Comparison of ENCODE assay signal across 7 cellular contexts in the genomic region with DNA sequence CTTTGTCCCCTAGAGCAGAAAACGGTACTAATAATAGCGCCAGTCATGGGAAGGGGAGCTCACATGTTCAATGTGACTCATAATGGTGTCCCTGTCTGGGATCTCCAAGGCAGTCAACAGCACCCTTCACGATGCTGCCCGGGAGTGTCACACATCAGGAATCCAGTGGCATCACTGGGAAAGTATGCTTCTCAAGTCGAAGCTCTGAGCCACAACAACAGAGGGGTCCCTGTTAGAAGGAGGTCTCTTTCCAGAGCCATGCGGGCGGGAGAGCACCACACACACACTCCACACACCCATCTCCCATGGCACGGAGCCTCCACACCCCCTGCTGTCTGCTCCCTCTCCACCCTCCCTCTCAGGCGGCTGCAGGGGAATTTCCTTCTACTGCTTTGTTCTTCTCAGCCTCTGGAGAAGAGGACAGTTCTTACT.
A peak's percentile ranks its signal among the peaks of the same experiment; 100 is the strongest.
DNase-seq lines count a peak whose midpoint lies in the region; ATAC-seq and FAIRE-seq lines count a peak whose summit lies in the region.

No MANE protein-coding gene starts in this region.

- no peaks in the 10 kb centered on the region for H3K27me3 Mint-ChIP-seq in activated T-cell treated with anti-CD3 and anti-CD28 coated beads, Interleukin-2, amount 50 U/mL, for 72 hours (ENCODE audit: low read depth)

- H3K4me1 Mint-ChIP-seq in activated T-cell treated with anti-CD3 and anti-CD28 coated beads, Interleukin-2, amount 50 U/mL, for 72 hours (ENCODE audit: low read depth) = peaks cover 99% of the 10 kb centered on the region

- ATAC-seq in activated T-cell treated with anti-CD3 and anti-CD28 coated beads, Interleukin-2, amount 50 U/mL, for 72 hours (replicated peaks in 1 of 2) = no peak
- no peak for ATAC-seq in GM19467 (IDR thresholded peaks at IDR 0.05; ENCODE audit: unreplicated experiment)
- no peak for ATAC-seq in HG02840 (IDR thresholded peaks at IDR 0.05; ENCODE audit: low FRiP score, unreplicated experiment)

- H3K4me3 ChIP-seq in skin epidermis = no peak overlapping the region

- H3K27ac Mint-ChIP-seq in activated T-cell treated with anti-CD3 and anti-CD28 coated beads, Interleukin-2, amount 50 U/mL, for 72 hours = peak overlapping the region; percentile 100

- H3K36me3 Mint-ChIP-seq in activated T-cell treated with anti-CD3 and anti-CD28 coated beads, Interleukin-2, amount 50 U/mL, for 72 hours (ENCODE audit: insufficient read depth in 2 of 2) = peaks cover 55 to 81% of the 10 kb centered on the region in 2 donors

- FAIRE-seq in HTR-8/SVneo (lab: Jason Lieb, UNC) = peak; percentile 31

- H3K27ac ChIP-seq in skin epidermis = peak overlapping the region in 19 of 21 experiments; percentile 25 to 89 (median 71)

- peak overlapping the region; percentile 80 to 95 for H3K4me3 Mint-ChIP-seq in activated T-cell treated with anti-CD3 and anti-CD28 coated beads, Interleukin-2, amount 50 U/mL, for 72 hours

- H3K9me3 Mint-ChIP-seq in activated T-cell treated with anti-CD3 and anti-CD28 coated beads, Interleukin-2, amount 50 U/mL, for 72 hours = no peaks in the 10 kb centered on the region

- DNase-seq in HTR-8/SVneo (ENCODE audit: insufficient read length, low spot score) = peak; percentile 73
- DNase-seq in activated T-cell treated with anti-CD3 and anti-CD28 coated beads, Interleukin-2, amount 50 U/mL, for 72 hours = no peak
- peak; percentile 38 for DNase-seq in globus pallidus (ENCODE audit: low spot score)
- DNase-seq in GM19240 (ENCODE audit: insufficient read length, low spot score) = no peak

Comparison
In these comparisons a context has a peak if more than half of its experiments do, and no peak if none do; other contexts are left out.
1. DNase-seq: peak in HTR-8/SVneo (single experiment) and globus pallidus (single experiment); none in activated T-cell treated with anti-CD3 and anti-CD28 coated beads, Interleukin-2, amount 50 U/mL, for 72 hours (0 of 2) and GM19240 (single experiment).